ENCODE assay signal across 8 cellular contexts in the genomic region with DNA sequence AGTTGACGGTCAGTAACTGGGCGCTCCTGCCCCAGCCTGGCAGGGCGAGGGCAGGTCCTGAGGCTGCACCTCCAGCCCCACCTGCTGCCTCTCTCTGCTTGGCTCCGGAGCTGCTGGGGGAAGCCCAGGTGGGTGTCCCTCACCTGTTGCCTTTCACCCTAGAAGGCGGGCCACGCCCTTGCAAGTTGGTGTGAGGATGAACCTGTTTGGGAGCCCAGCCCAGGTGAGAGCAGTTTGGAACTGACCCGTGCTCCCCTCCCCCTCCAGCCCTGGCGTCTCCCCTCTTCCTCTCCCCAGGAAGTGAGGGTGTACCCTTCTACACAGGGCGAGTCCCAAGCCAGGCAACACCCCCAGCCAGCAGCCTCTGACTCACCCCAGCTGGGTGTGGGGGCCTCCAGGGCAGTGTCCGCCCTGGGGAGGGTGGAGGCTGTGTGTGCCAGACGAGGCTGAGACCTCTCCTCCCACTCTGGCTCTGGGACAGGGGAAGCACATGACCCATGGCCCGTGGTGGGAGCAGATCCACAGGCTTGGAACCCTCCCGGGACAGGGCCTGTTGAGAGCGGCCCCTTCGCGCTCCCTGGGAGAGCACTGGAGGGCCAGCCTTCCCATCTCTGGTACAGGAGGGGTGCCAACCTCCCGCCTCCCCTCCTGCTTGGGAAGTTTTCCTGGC. TPM values are rescaled to one million over a fixed set of nuclear protein-coding genes. Genes with fewer than 3 reads are reported as not detected.
DNase-seq lines count a peak whose midpoint lies in the region; ATAC-seq and TF ChIP-seq lines count a peak whose summit lies in the region.

No MANE protein-coding gene starts in this region.

- H3K4me1 ChIP-seq in thoracic aorta (ENCODE audit: control insufficient read depth in 1 of 2, low read depth in 2 of 2): peaks cover 26 to 68% of the 10 kb centered on the region in 2 donors

- peaks cover 46% of the 10 kb centered on the region for H3K36me3 ChIP-seq in thoracic aorta

- H3K9me3 ChIP-seq in AG04450 (ENCODE audit: control insufficient read depth, insufficient read depth, low read length) (no peaks in the 10 kb centered on the region; the same call in 1 of the 2 replicates), thoracic aorta (no peaks in the 10 kb centered on the region)

- 0 out of 2 replicates have a peak overlapping the region, but pooled peaks have one; percentile 1 for H3K4me3 ChIP-seq in AG04450 (ENCODE audit: low read depth, low read length)
- H3K4me3 ChIP-seq in lower leg skin (ENCODE audit: low read depth, poor library complexity, severe bottlenecking): no peak overlapping the region
- peak overlapping the region; percentile 63 for H3K4me3 ChIP-seq in thoracic aorta

- CTCF ChIA-PET in AG04450 (lab: Charles Lee): no interaction called here

- POLR2A ChIA-PET in AG04450 (lab: Yijun Ruan, JAX): interaction anchor here (0.7 to 1.7 kb wide), 2 partner anchors 9 to 11 kb away, joined by 3 to 5 read pairs; a partner anchor contains a TSS

- intact Hi-C loops in lower leg skin (cut with DNase I; ENCODE audit: low total_unique reads): no loop called here

- TF ChIP-seq CTCF in AG04450 (IDR thresholded peaks at IDR 0.05; ENCODE audit: low read depth, low read length): no peak
- TF ChIP-seq CTCF in lower leg skin (IDR thresholded peaks at IDR 0.05): no peak
- no peak for TF ChIP-seq CTCF in thoracic aorta (IDR thresholded peaks at IDR 0.05)

- 16 to 49% methylated on average over 6 to 17 of the region's 17 CpGs for whole genome bisulfite sequencing in lower leg skin, 2 donors

- DNase-seq in AG04450 (ENCODE audit: low read depth, low spot score) (peak; percentile 36), LoVo (ENCODE audit: low spot score) (peak; percentile 53), lower leg skin (ENCODE audit: low spot score in 2 of 2) (peak; percentile 94 to 98), thoracic aorta (ENCODE audit: low spot score) (peak; percentile 86), NCI-H1930 (lab: John Stamatoyannopoulos, UW) (no peak), NCI-H2029 (lab: John Stamatoyannopoulos, UW) (no peak)

- TF ChIP-seq POLR2A in lower leg skin (IDR thresholded peaks at IDR 0.05): no peak

- no peaks in the 10 kb centered on the region for H3K27me3 ChIP-seq in AG04450 (ENCODE audit: control insufficient read depth, insufficient read depth, low read length)
- H3K27me3 ChIP-seq in thoracic aorta (replicated peaks; ENCODE audit: insufficient read depth): no peaks in the 10 kb centered on the region

- peak overlapping the region; percentile 87 for H3K27ac ChIP-seq in AG04450 (ENCODE audit: low read depth, low read length)
- H3K27ac ChIP-seq in cingulate gyrus (ENCODE audit: low read depth, low read length): peak overlapping the region; percentile 98
- H3K27ac ChIP-seq in thoracic aorta: peak overlapping the region; percentile 89 to 97

- peak; percentile 76 for ATAC-seq in thoracic aorta (ENCODE audit: insufficient number of reproducible peaks, low FRiP score, low read depth)
- ATAC-seq in GM21723 (IDR thresholded peaks at IDR 0.05; ENCODE audit: unreplicated experiment): no peak

RNA-seq across cellular contexts. Expression of a gene that starts 10.4 kb away (rescaled TPM):
- polyA plus RNA-seq in AG04450 (2011; rRNA removed): 25.3 and 31.7 TPM in 2 replicates
- 33.8 and 45.7 TPM in 2 replicates for polyA minus RNA-seq in AG04450 (2011; rRNA and poly(A)+ RNA removed)
- total RNA-seq in lower leg skin (100 to 1,000 TPM in 3 of 4 donors, 10 to 100 TPM in 1; 89.6 to 131 (median 111) TPM), thoracic aorta (100 to 1,000 TPM; 125 to 161 TPM)

RNA-seq across cellular contexts. Expression of a gene that starts 10.6 kb away (rescaled TPM):
- polyA plus RNA-seq in AG04450 (2011; rRNA removed): 5.2 and 7.0 TPM in 2 replicates
- polyA minus RNA-seq in AG04450 (2011; rRNA and poly(A)+ RNA removed): 3.1 and 6.4 TPM in 2 replicates
- total RNA-seq in lower leg skin (10 to 100 TPM in 2 of 4 donors, 1 to 10 TPM in 2; 8.2 to 19.4 (median 10.9) TPM), thoracic aorta (10 to 100 TPM in 1 of 2 donors, 1 to 10 TPM in 1; 5.4 to 14.2 TPM)

RNA-seq across cellular contexts. Expression of a gene that starts 28.4 kb away (rescaled TPM):
- polyA plus RNA-seq in AG04450 (2011; rRNA removed): 9.3 and 11.6 TPM in 2 replicates
- polyA minus RNA-seq in AG04450 (2011; rRNA and poly(A)+ RNA removed): 8.0 and 10.8 TPM in 2 replicates
- total RNA-seq in lower leg skin (10 to 100 TPM; 31.3 to 60.2 (median 50.6) TPM), thoracic aorta (10 to 100 TPM; 21.1 to 36.3 TPM)

RNA-seq across cellular contexts. Expression of a gene that starts 55.0 kb away (rescaled TPM):
- polyA plus RNA-seq in AG04450 (2011; rRNA removed): 31.4 and 31.8 TPM in 2 replicates
- polyA minus RNA-seq in AG04450 (2011; rRNA and poly(A)+ RNA removed): 37.7 and 49.4 TPM in 2 replicates
- 10 to 100 TPM in 3 of 4 donors, 1 to 10 TPM in 1; 9.8 to 16.4 (median 11.9) TPM for total RNA-seq in lower leg skin
- 10 to 100 TPM; 10.6 to 17.6 TPM for total RNA-seq in thoracic aorta

RNA-seq across cellular contexts. Expression of a gene that starts 55.1 kb away (rescaled TPM):
- 46.3 and 52.1 TPM in 2 replicates for polyA plus RNA-seq in AG04450 (2011; rRNA removed)
- 125 and 157 TPM in 2 replicates for polyA minus RNA-seq in AG04450 (2011; rRNA and poly(A)+ RNA removed)
- total RNA-seq in lower leg skin (10 to 100 TPM; 32.8 to 44.3 (median 36.1) TPM), thoracic aorta (100 to 1,000 TPM in 1 of 2 donors, 10 to 100 TPM in 1; 75.7 to 106 TPM)

Comparison
In these comparisons a context has a peak if more than half of its experiments do, and no peak if none do; other contexts are left out.
1. DNase-seq: peak in AG04450 (single experiment), LoVo (single experiment), lower leg skin (2 of 2) and thoracic aorta (single experiment); none in NCI-H1930 (0 of 2) and NCI-H2029 (single experiment).
2. Peak in every context shown above with its lines, with median percentiles within 50 percentile points of each other: H3K27ac ChIP-seq.